Comparison of ENCODE assay signal across 1 cellular context in genomic region chr3:100400782-100401673, GRCh38.
TF ChIP-seq lines count a peak whose summit lies in the region.

Gene LNP1 (plus strand): TSS chr3:100401539. CDS start chr3:100429730, 28,191 bp downstream.
Gene TOMM70 (minus strand): TSS chr3:100401089. CDS start chr3:100400949, 140 bp downstream.

TF ChIP-seq in HepG2, 621 proteins besides CTCF, POLR2A, EP300 and RAD21 (continued from another document and continues in another):
- no peak for TF ChIP-seq AHDC1 (CRISPR knock-in tag; IDR thresholded peaks at IDR 0.05; ENCODE audit: borderline replicate concordance)
- TF ChIP-seq ZFYVE20 (CRISPR knock-in tag; IDR thresholded peaks at IDR 0.05; ENCODE audit: borderline replicate concordance, low read depth): no peak
- no peak; the same call in 1 of the 2 replicates for TF ChIP-seq MLXIP (CRISPR knock-in tag; IDR thresholded peaks at IDR 0.05; ENCODE audit: borderline replicate concordance)
- TF ChIP-seq SP4 (CRISPR knock-in tag; IDR thresholded peaks at IDR 0.05): peak; percentile 78
- no peak for TF ChIP-seq NR0B2 (CRISPR knock-in tag; IDR thresholded peaks at IDR 0.05)
- peak; percentile 78; the same call in 1 of the 2 replicates for TF ChIP-seq RXRB (CRISPR knock-in tag; IDR thresholded peaks at IDR 0.05; ENCODE audit: borderline replicate concordance)
- peak; percentile 76 for TF ChIP-seq NFIC (IDR thresholded peaks at IDR 0.05; ENCODE audit: low read length)
- TF ChIP-seq ZNF724P (CRISPR knock-in tag; IDR thresholded peaks at IDR 0.05; ENCODE audit: borderline replicate concordance): peak; percentile 25; the same call in 1 of the 2 replicates
- no peak for TF ChIP-seq ZNF644 (CRISPR knock-in tag; IDR thresholded peaks at IDR 0.05; ENCODE audit: low read depth)
- peak; percentile 67; the same call in 1 of the 2 replicates for TF ChIP-seq ZNF292 (CRISPR knock-in tag; IDR thresholded peaks at IDR 0.05; ENCODE audit: borderline replicate concordance, low read depth)
- peak; percentile 93; the same call in 1 of the 2 replicates for TF ChIP-seq ZSCAN20 (CRISPR knock-in tag; IDR thresholded peaks at IDR 0.05; ENCODE audit: borderline replicate concordance)
- TF ChIP-seq DNMT3B (CRISPR knock-in tag; conservative IDR thresholded peaks at IDR 0.05): peak; percentile 82; the same call in 1 of the 2 replicates
- peak; percentile 61; the same call in 1 of the 2 replicates for TF ChIP-seq RFXAP (CRISPR knock-in tag; IDR thresholded peaks at IDR 0.05; ENCODE audit: borderline replicate concordance)
- TF ChIP-seq SP5 (CRISPR knock-in tag; IDR thresholded peaks at IDR 0.05; ENCODE audit: borderline replicate concordance, low read depth): peak; percentile 22; the same call in 1 of the 2 replicates
- TF ChIP-seq AKAP8 (CRISPR knock-in tag; IDR thresholded peaks at IDR 0.05): no peak
- TF ChIP-seq ZUFSP (CRISPR knock-in tag; IDR thresholded peaks at IDR 0.05; ENCODE audit: borderline replicate concordance): no peak
- TF ChIP-seq ARNTL (CRISPR knock-in tag; IDR thresholded peaks at IDR 0.05): 0 out of 2 replicates have a peak, but pooled peaks have one; percentile 10
- peak; percentile 36 for TF ChIP-seq HDAC2 (CRISPR knock-in tag; IDR thresholded peaks at IDR 0.05)
- no peak for TF ChIP-seq NONO (IDR thresholded peaks at IDR 0.05)
- TF ChIP-seq NONO (CRISPR knock-in tag; conservative IDR thresholded peaks at IDR 0.05): peak; percentile 92
- peak; percentile 90 for TF ChIP-seq MED8 (CRISPR knock-in tag; IDR thresholded peaks at IDR 0.05; ENCODE audit: insufficient replicate concordance)
- no peak for TF ChIP-seq ZBTB33 (CRISPR knock-in tag; IDR thresholded peaks at IDR 0.05)
- peak; percentile 36 for TF ChIP-seq SALL1 (CRISPR knock-in tag; IDR thresholded peaks at IDR 0.05)
- peak; percentile 24; the same call in 1 of the 2 replicates for TF ChIP-seq ZNF335 (CRISPR knock-in tag; IDR thresholded peaks at IDR 0.05)
- TF ChIP-seq ZNF704 (CRISPR knock-in tag; IDR thresholded peaks at IDR 0.05; ENCODE audit: borderline replicate concordance): no peak; the same call in none of the 2 replicates
- TF ChIP-seq ZBTB4 (CRISPR knock-in tag; IDR thresholded peaks at IDR 0.05; ENCODE audit: borderline replicate concordance): peak; percentile 81; the same call in 1 of the 2 replicates
- TF ChIP-seq ZNF446 (CRISPR knock-in tag; IDR thresholded peaks at IDR 0.05): 0 out of 2 replicates have a peak, but pooled peaks have one; percentile 49
- TF ChIP-seq ZNF782 (CRISPR knock-in tag; IDR thresholded peaks at IDR 0.05; ENCODE audit: borderline replicate concordance): peak; percentile 41; the same call in 1 of the 2 replicates
- peak; percentile 53 for TF ChIP-seq TEAD3 (CRISPR knock-in tag; optimal IDR thresholded peaks at IDR 0.05; ENCODE audit: borderline replicate concordance)
- peak; percentile 87 for TF ChIP-seq PHF21A (CRISPR knock-in tag; IDR thresholded peaks at IDR 0.05)
- peak; percentile 47; the same call in 1 of the 2 replicates for TF ChIP-seq ZNF362 (CRISPR knock-in tag; IDR thresholded peaks at IDR 0.05; ENCODE audit: borderline replicate concordance)
- peak; percentile 75; the same call in 1 of the 2 replicates for TF ChIP-seq TRAFD1 (CRISPR knock-in tag; IDR thresholded peaks at IDR 0.05; ENCODE audit: borderline replicate concordance)
- no peak for TF ChIP-seq ZNF781 (CRISPR knock-in tag; IDR thresholded peaks at IDR 0.05; ENCODE audit: borderline replicate concordance, not compliant biosample characterization)
- no peak; the same call in 1 of the 2 replicates for TF ChIP-seq RNF2 (conservative IDR thresholded peaks at IDR 0.05; ENCODE audit: low read depth)
- TF ChIP-seq MAFF (IDR thresholded peaks at IDR 0.05; ENCODE audit: low read depth, low read length): no peak
- TF ChIP-seq ATF7-NPFF (CRISPR knock-in tag; IDR thresholded peaks at IDR 0.05; ENCODE audit: low read depth): peak; percentile 38; the same call in 1 of the 2 replicates
- no peak for TF ChIP-seq PCBP2 (optimal IDR thresholded peaks at IDR 0.05; ENCODE audit: low read depth, low read length, poor library complexity, severe bottlenecking)
